8 cellular contexts compared by ENCODE assay signal in genomic region chr21:43658769-43659135, GRCh38. TPM values are rescaled to one million over a fixed set of nuclear protein-coding genes. Genes with fewer than 3 reads are reported as not detected.
A peak's percentile ranks its signal among the peaks of the same experiment; 100 is the strongest.
DNase-seq lines count a peak whose midpoint lies in the region; ATAC-seq and TF ChIP-seq lines count a peak whose summit lies in the region.

No MANE protein-coding gene starts in this region.

- TF ChIP-seq RAD21 in SK-N-SH (IDR thresholded peaks at IDR 0.05; ENCODE audit: low read length): no peak

- no peaks in the 10 kb centered on the region for H3K27me3 Mint-ChIP-seq in activated naive CD8-positive, alpha-beta T cell treated with anti-CD3 and anti-CD28 coated beads for 36 hours
- no peaks in the 10 kb centered on the region for H3K27me3 Mint-ChIP-seq in stimulated activated naive CD8-positive, alpha-beta T cell treated with anti-CD3 and anti-CD28 coated beads, Interleukin-15, amount 100 ng/mL, for 72 hours

- H3K36me3 ChIP-seq in SK-N-SH (replicated peaks in 1 of 2; ENCODE audit: control insufficient read depth in 1 of 2, insufficient read depth in 2 of 2, low read length in 1 of 2): peaks cover 6 to 14% of the 10 kb centered on the region in 2 experiments

- peak overlapping the region; percentile 80; the same call in 1 of the 2 replicates for H3K4me2 ChIP-seq in SK-N-SH

- peak overlapping the region; percentile 81; the same call in 1 of the 2 replicates for H3K9ac ChIP-seq in SK-N-SH

- H3K4me1 Mint-ChIP-seq in activated naive CD8-positive, alpha-beta T cell treated with anti-CD3 and anti-CD28 coated beads for 36 hours: peaks cover 41% of the 10 kb centered on the region
- H3K4me1 Mint-ChIP-seq in stimulated activated naive CD8-positive, alpha-beta T cell treated with anti-CD3 and anti-CD28 coated beads, Interleukin-15, amount 100 ng/mL, for 72 hours: peaks cover 55% of the 10 kb centered on the region

- no peaks in the 10 kb centered on the region for H3K9me3 Mint-ChIP-seq in activated naive CD8-positive, alpha-beta T cell treated with anti-CD3 and anti-CD28 coated beads for 36 hours
- no peaks in the 10 kb centered on the region for H3K9me3 Mint-ChIP-seq in stimulated activated naive CD8-positive, alpha-beta T cell treated with anti-CD3 and anti-CD28 coated beads, Interleukin-15, amount 100 ng/mL, for 72 hours

- H3K27ac ChIP-seq in SK-N-SH (ENCODE audit: low read depth in 2 of 2, low read length in 1 of 2): peak overlapping the region in 1 of 2 experiments; percentile 75; a peak in 2 of 4 replicates

- no peak for TF ChIP-seq EP300 in SK-N-SH (IDR thresholded peaks at IDR 0.05; ENCODE audit: borderline replicate concordance in 1 of 2, low read depth in 1 of 2, low read length in 1 of 2)

- peaks cover 14% of the 10 kb centered on the region for H3F3A ChIP-seq in SK-N-SH (replicated peaks; ENCODE audit: insufficient read depth)

- CTCF ChIA-PET in SK-N-SH (lab: Yijun Ruan, JAX): interaction anchor here (1.4 kb wide), 1 partner anchor 13 kb away, joined by 3 read pairs; no protein-coding TSS in a partner anchor

- no peak for TF ChIP-seq CTCF in SK-N-SH (IDR thresholded peaks at IDR 0.05)

- ATAC-seq in SK-N-SH treated with all-trans-retinoic acid at 6 μM for 48 hours: no peak
- no peak for ATAC-seq in stimulated activated naive CD8-positive, alpha-beta T cell treated with anti-CD3 and anti-CD28 coated beads, Interleukin-15, amount 100 ng/mL, for 72 hours

- H4K20me1 ChIP-seq in SK-N-SH (ENCODE audit: insufficient read depth): no peaks in the 10 kb centered on the region

- 95% methylated on average over 18 of the region's 23 CpGs for WGBS in SK-N-SH (ENCODE audit: low lambda C conversion rate)

- peak overlapping the region; percentile 72 for H3K4me3 Mint-ChIP-seq in activated naive CD8-positive, alpha-beta T cell treated with anti-CD3 and anti-CD28 coated beads for 36 hours
- H3K4me3 Mint-ChIP-seq in stimulated activated naive CD8-positive, alpha-beta T cell treated with anti-CD3 and anti-CD28 coated beads, Interleukin-15, amount 100 ng/mL, for 72 hours: peak overlapping the region; percentile 85 to 90

- H2AFZ ChIP-seq in SK-N-SH (ENCODE audit: low read depth): peak overlapping the region; percentile 91; the same call in 1 of the 2 replicates

- H3K36me3 Mint-ChIP-seq in activated naive CD8-positive, alpha-beta T cell treated with anti-CD3 and anti-CD28 coated beads for 36 hours: peaks cover 31% of the 10 kb centered on the region

- peak overlapping the region; percentile 93 for H3K27ac Mint-ChIP-seq in activated naive CD8-positive, alpha-beta T cell treated with anti-CD3 and anti-CD28 coated beads for 36 hours
- H3K27ac Mint-ChIP-seq in stimulated activated naive CD8-positive, alpha-beta T cell treated with anti-CD3 and anti-CD28 coated beads, Interleukin-15, amount 100 ng/mL, for 72 hours: peak overlapping the region in 1 of 2 donors; percentile 68

- no peaks in the 10 kb centered on the region for H3K9me2 ChIP-seq in SK-N-SH

- H3K9me3 ChIP-seq in SK-N-SH: no peaks in the 10 kb centered on the region

- H3K4me1 ChIP-seq in SK-N-SH (ENCODE audit: control insufficient read depth in 1 of 2, insufficient read depth in 2 of 2, low read depth in 1 of 2, low read length in 1 of 2): peaks cover 5 to 13% of the 10 kb centered on the region in 2 experiments; a peak in 3 of 4 replicates

- H3K4me3 ChIP-seq in SK-N-SH (ENCODE audit: low read depth in 2 of 2, low read length in 1 of 2): no peak overlapping the region; a peak in 2 of 4 replicates

- DNase-seq in SK-N-SH: peak; percentile 41
- DNase-seq in activated naive CD8-positive, alpha-beta T cell treated with anti-CD3 and anti-CD28 coated beads for 36 hours: no peak
- DNase-seq in iPS-NIHi11 (ENCODE audit: low spot score): peak; percentile 18
- DNase-seq in stimulated activated naive CD8-positive, alpha-beta T cell treated with anti-CD3 and anti-CD28 coated beads, Interleukin-15, amount 100 ng/mL, for 72 hours: no peak
- DNase-seq in NCI-H1436 treated with DMSO at 0.1 percent for 48 hours (lab: John Stamatoyannopoulos, UW): no peak
- no peak for DNase-seq in NCI-H524 treated with DMSO at 0.1 percent for 48 hours (lab: John Stamatoyannopoulos, UW)
- DNase-seq in stimulated activated naive CD4-positive, alpha-beta T cell (lab: John Stamatoyannopoulos, UW): no peak

- POLR2A ChIA-PET in SK-N-SH (lab: Yijun Ruan, JAX): interaction anchor here (0.7 to 1.3 kb wide), 2 partner anchors 130 to 685 kb away, joined by 3 read pairs; partner anchors contain the start of genes PKNOX1 and RRP1

- H3K79me2 ChIP-seq in SK-N-SH (ENCODE audit: insufficient read depth): peaks cover 41% of the 10 kb centered on the region

- no peaks in the 10 kb centered on the region for H3K27me3 ChIP-seq in SK-N-SH (ENCODE audit: insufficient read depth)

TF ChIP-seq in SK-N-SH, 30 proteins besides CTCF, POLR2A, EP300 and RAD21:
- TF ChIP-seq GATA2 (CRISPR knock-in tag; IDR thresholded peaks at IDR 0.05): no peak
- TF ChIP-seq MAX (IDR thresholded peaks at IDR 0.05; ENCODE audit: low read depth): no peak
- no peak for TF ChIP-seq PBX3 (IDR thresholded peaks at IDR 0.05)

TF ChIP-seq in SK-N-SH treated with all-trans-retinoic acid at 6 μM for 48 hours, 23 proteins besides CTCF, POLR2A, EP300 and RAD21 (continues in another document):
- TF ChIP-seq ZNF70 (CRISPR knock-in tag; IDR thresholded peaks at IDR 0.05) (no peak), CREB5 (CRISPR knock-in tag; IDR thresholded peaks at IDR 0.05; ENCODE audit: low read depth) (no peak), ZNF565 (CRISPR knock-in tag; conservative IDR thresholded peaks at IDR 0.05; ENCODE audit: low read depth) (no peak), GLIS3 (CRISPR knock-in tag; IDR thresholded peaks at IDR 0.05) (no peak), SNAI2 (CRISPR knock-in tag; IDR thresholded peaks at IDR 0.05) (no peak), ZC3H10 (CRISPR knock-in tag; IDR thresholded peaks at IDR 0.05) (no peak), ISL1 (CRISPR knock-in tag; IDR thresholded peaks at IDR 0.05) (no peak), ZFP3 (CRISPR knock-in tag; IDR thresholded peaks at IDR 0.05) (no peak), POU6F1 (CRISPR knock-in tag; IDR thresholded peaks at IDR 0.05; ENCODE audit: borderline replicate concordance, low read depth) (no peak), RARB (CRISPR knock-in tag; IDR thresholded peaks at IDR 0.05) (no peak), TSHZ2 (CRISPR knock-in tag; IDR thresholded peaks at IDR 0.05) (no peak), OSR1 (CRISPR knock-in tag; IDR thresholded peaks at IDR 0.05) (no peak)

RNA-seq across cellular contexts. Expression of gene HSF2BP, which starts 0.5 kb away (rescaled TPM):
- polyA plus RNA-seq in SK-N-SH (2012; rRNA removed): 1.1 TPM in 2 replicates
- 1.1 and 1.7 TPM in 2 replicates for polyA plus RNA-seq in SK-N-SH (2012; cell fraction: cytosol; rRNA removed)
- 1.0 and 1.3 TPM in 2 replicates for polyA plus RNA-seq in SK-N-SH (2012; cell fraction: nucleus; rRNA removed)
- total RNA-seq in activated naive CD8-positive, alpha-beta T cell treated with anti-CD3 and anti-CD28 coated beads for 36 hours: 1 to 10 TPM in 1 of 2 experiments, under 1 TPM in 1; 0.68 to 1.2 TPM

RNA-seq across cellular contexts. Expression of gene RRP1B, which starts 0.6 kb away (rescaled TPM):
- 9.6 and 10.4 TPM in 2 replicates for polyA plus RNA-seq in SK-N-SH (2012; rRNA removed)
- 8.6 and 10.1 TPM in 2 replicates for polyA plus RNA-seq in SK-N-SH (2012; cell fraction: cytosol; rRNA removed)
- 11.7 and 12.3 TPM in 2 replicates for polyA plus RNA-seq in SK-N-SH (2012; cell fraction: nucleus; rRNA removed)
- 100 to 1,000 TPM; 105 to 108 TPM for total RNA-seq in activated naive CD8-positive, alpha-beta T cell treated with anti-CD3 and anti-CD28 coated beads for 36 hours

Comparison
In these comparisons a context has a peak if more than half of its experiments do, and no peak if none do; other contexts are left out.
1. DNase-seq: peak in SK-N-SH (single experiment) and iPS-NIHi11 (single experiment); none in activated naive CD8-positive, alpha-beta T cell treated with anti-CD3 and anti-CD28 coated beads for 36 hours (single experiment), stimulated activated naive CD8-positive, alpha-beta T cell treated with anti-CD3 and anti-CD28 coated beads, Interleukin-15, amount 100 ng/mL, for 72 hours (0 of 2), NCI-H1436 treated with DMSO at 0.1 percent for 48 hours (single experiment), NCI-H524 treated with DMSO at 0.1 percent for 48 hours (single experiment) and stimulated activated naive CD4-positive, alpha-beta T cell (0 of 6).